2 cellular contexts compared by ENCODE assay signal in genomic region chr16:75272629-75273028, GRCh38.
TF ChIP-seq lines count a peak whose summit lies in the region.
"Not testable (repeated sequence)": the region's sequence is repeated elsewhere in the genome, so short reads cannot be mapped to it uniquely, and the experiment has no call there.

No MANE protein-coding gene starts in this region.

TF ChIP-seq in HEK293, 187 proteins besides CTCF, POLR2A, EP300 and RAD21:
- TF ChIP-seq ZNF366 (tag by site-specific recombination; conservative IDR thresholded peaks at IDR 0.05) = peak; percentile 73
TF ChIP-seq in HEK293: peak in this region for 1; not testable (repeated sequence) for 186.

TF ChIP-seq in HepG2, 621 proteins besides CTCF, POLR2A, EP300 and RAD21:
- TF ChIP-seq HMGXB4 (CRISPR knock-in tag; IDR thresholded peaks at IDR 0.05; ENCODE audit: borderline replicate concordance in 1 of 2, low read depth in 1 of 2) (0 out of 4 replicates have a peak, but pooled peaks of 1 of the 2 experiments have one; percentile 32), RCOR2 (CRISPR knock-in tag; IDR thresholded peaks at IDR 0.05) (0 out of 2 replicates have a peak, but pooled peaks have one; percentile 61), ADNP (CRISPR knock-in tag; IDR thresholded peaks at IDR 0.05) (0 out of 2 replicates have a peak, but pooled peaks have one; percentile 45), ZMYM3 (CRISPR knock-in tag; IDR thresholded peaks at IDR 0.05) (0 out of 2 replicates have a peak, but pooled peaks have one; percentile 46), STAG1 (CRISPR knock-in tag; IDR thresholded peaks at IDR 0.05) (peak; percentile 22; the same call in 1 of the 2 replicates), THAP7 (CRISPR knock-in tag; IDR thresholded peaks at IDR 0.05) (0 out of 2 replicates have a peak, but pooled peaks have one; percentile 51), ATF7 (CRISPR knock-in tag; IDR thresholded peaks at IDR 0.05) (0 out of 2 replicates have a peak, but pooled peaks have one; percentile 21), ZNF770 (CRISPR knock-in tag; IDR thresholded peaks at IDR 0.05) (peak; percentile 89; the same call in 1 of the 2 replicates)
- TF ChIP-seq ATF7 (IDR thresholded peaks at IDR 0.05) = not testable (repeated sequence)
TF ChIP-seq in HepG2: peak in this region for 8; not testable (repeated sequence) for 613.
